26 cellular contexts compared by ENCODE assay signal in the genomic region with DNA sequence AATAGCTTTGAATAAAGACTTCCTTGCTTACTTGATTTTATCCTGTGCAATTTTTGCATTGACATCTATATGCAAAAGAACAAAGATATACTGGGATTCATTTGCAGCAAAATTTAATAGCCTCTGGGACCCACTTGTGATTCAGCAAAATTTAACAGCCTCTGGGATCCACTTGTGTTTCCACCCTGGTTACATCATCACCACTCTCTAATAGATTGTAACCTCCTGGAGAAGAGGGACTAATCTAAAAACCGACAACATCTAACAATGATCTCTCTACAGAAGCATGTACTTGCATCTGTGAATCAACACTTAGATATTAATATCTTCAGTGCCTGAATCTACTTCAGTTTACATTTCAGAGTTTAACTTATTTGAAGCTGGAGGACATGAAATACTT.
A peak's percentile ranks its signal among the peaks of the same experiment; 100 is the strongest.
DNase-seq lines count a peak whose midpoint lies in the region; ATAC-seq and TF ChIP-seq lines count a peak whose summit lies in the region.
"Had no signal": no experiment of that assay in that cellular context is flagged by ENCODE, and none has a peak within 500 bp of the region (broad histone marks: within the 10 kb centered on the region; RNA-seq: fewer than 3 reads in every experiment).

No MANE protein-coding gene starts in this region.

- no peak for ATAC-seq in foreskin keratinocyte
- ATAC-seq: HCT116, PC-3 had no signal

- no peak overlapping the region for H3K4me2 ChIP-seq in mammary epithelial cell (ENCODE audit: insufficient read depth, low read depth, low read length)

- intact Hi-C loops in mammary epithelial cell (cut with micrococcal nuclease) = no loop called here
- intact Hi-C loops in MCF 10A (cut with micrococcal nuclease) = no loop called here

- peaks cover 21% of the 10 kb centered on the region for H3K4me1 ChIP-seq in mammary epithelial cell (ENCODE audit: insufficient read depth, low read length)
- no peaks in the 10 kb centered on the region for H3K4me1 ChIP-seq in foreskin keratinocyte
- H3K4me1 ChIP-seq: BE2C had no signal

- H3K36me3 ChIP-seq in mammary epithelial cell (ENCODE audit: insufficient read depth, low read length) = no peaks in the 10 kb centered on the region
- no peaks in the 10 kb centered on the region for H3K36me3 ChIP-seq in brain microvascular endothelial cell (replicated peaks)
- H3K36me3 ChIP-seq: BE2C, SJSA1 had no signal

- H3K9ac ChIP-seq in mammary epithelial cell (ENCODE audit: insufficient read depth, low read length) = no peak overlapping the region

- no peaks in the 10 kb centered on the region for H3K27me3 Mint-ChIP-seq in MCF 10A (ENCODE audit: insufficient read depth, unreplicated experiment)
- no peaks in the 10 kb centered on the region for H3K27me3 Mint-ChIP-seq in endothelial cell (ENCODE audit: unreplicated experiment)
- H3K27me3 Mint-ChIP-seq: IgD-negative memory B cell had no signal

- WGBS in mammary epithelial cell (ENCODE audit: low coverage, missing lambda C conversion rate) = 67% methylated on average over 1 of the region's 1 CpG

- POLR2A ChIA-PET in MCF 10A (lab: Yijun Ruan, JAX) = no interaction called here

- dilution Hi-C loops in mammary epithelial cell (cut with HindIII; ENCODE audit: low sequenced_read_pairs) = no loop called here

- no TSS peak for BruUV-seq in mammary epithelial cell (replicated peaks; lab: Mats Ljungman, UMichigan)
- no TSS peak for BruUV-seq in MCF 10A (replicated peaks; lab: Mats Ljungman, UMichigan)

- in situ Hi-C loops in mammary epithelial cell (cut with MboI; ENCODE audit: low sequenced_read_pairs in 2 of 2) = no loop called here
- in situ Hi-C loops in brain microvascular endothelial cell (cut with HindIII; ENCODE audit: low pct_ligation_motif_present, low sequenced_read_pairs) = no loop called here

- CTCF ChIA-PET in mammary epithelial cell (lab: Charles Lee; ENCODE audit: low non-redundant PET) (no interaction called here), MCF 10A (lab: Yijun Ruan, JAX) (no interaction called here)

- H3K36me3 Mint-ChIP-seq in MCF 10A (ENCODE audit: insufficient read depth, unreplicated experiment) = no peaks in the 10 kb centered on the region
- no peaks in the 10 kb centered on the region for H3K36me3 Mint-ChIP-seq in endothelial cell (ENCODE audit: low read depth, unreplicated experiment)
- H3K36me3 Mint-ChIP-seq: CD14-positive monocyte, IgD-negative memory B cell had no signal

- TF ChIP-seq CTCF in mammary epithelial cell (conservative IDR thresholded peaks at IDR 0.05 in 1 of 2, IDR thresholded peaks at IDR 0.05 in 1 of 2; ENCODE audit: extremely low read depth in 1 of 2, insufficient read depth in 1 of 2, low read depth in 1 of 2, low read length in 2 of 2) (no peak), MCF 10A (IDR thresholded peaks at IDR 0.05; ENCODE audit: unreplicated experiment) (no peak), epithelial cell of esophagus (IDR thresholded peaks at IDR 0.05; ENCODE audit: insufficient read depth, low read depth, low read length, missing control alignments) (no peak), foreskin keratinocyte (conservative IDR thresholded peaks at IDR 0.05) (no peak), endothelial cell (IDR thresholded peaks at IDR 0.05; ENCODE audit: unreplicated experiment) (no peak), brain microvascular endothelial cell (IDR thresholded peaks at IDR 0.05; ENCODE audit: low read depth, low read length, missing control alignments) (no peak)

- H3K27ac ChIP-seq in mammary epithelial cell (ENCODE audit: insufficient read depth, low read depth, low read length) = no peak overlapping the region
- no peak overlapping the region for H3K27ac ChIP-seq in foreskin keratinocyte
- H3K27ac ChIP-seq in brain microvascular endothelial cell = no peak overlapping the region
- H3K27ac ChIP-seq: SJSA1 had no signal

- peak overlapping the region; percentile 32 for H2AFZ ChIP-seq in mammary epithelial cell (ENCODE audit: low read depth, low read length)

- no peak for DNase-seq in mammary epithelial cell
- DNase-seq in MCF 10A (ENCODE audit: unreplicated experiment) = no peak
- DNase-seq in epithelial cell of esophagus (ENCODE audit: low read depth) = peak; percentile 54
- peak; percentile 18 to 73 for DNase-seq in foreskin keratinocyte
- DNase-seq in endothelial cell (ENCODE audit: low spot score) = no peak
- DNase-seq in brain microvascular endothelial cell = no peak
- no peak for DNase-seq in ecto neural progenitor cell (ENCODE audit: low spot score)
- no peak for DNase-seq in KG1 (lab: John Stamatoyannopoulos, UW)
- DNase-seq: 8988T; ACHN; BE2C; Calu3; DMS79 treated with DMSO at 0.1 percent for 48 hours; NCI-H1105; NCI-H1436 treated with DMSO at 0.1 percent for 48 hours; NCI-H187 treated with DMSO at 0.1 percent for 48 hours; NCI-H446 treated with DMSO at 0.1 percent for 48 hours; NCI-H526; NCI-H82; NK-92 treated with Interleukin-12 subunit alpha and Interleukin-12 subunit beta, amount 100 ng/mL, for 24 hours; PC-3; Right ventricle myocardium superior had no signal

- no peak overlapping the region for H3K4me3 Mint-ChIP-seq in MCF 10A (ENCODE audit: unreplicated experiment)
- no peak overlapping the region for H3K4me3 Mint-ChIP-seq in endothelial cell (ENCODE audit: unreplicated experiment)
- H3K4me3 Mint-ChIP-seq: CD14-positive monocyte, IgD-negative memory B cell had no signal

- no peak overlapping the region for H3K4me3 ChIP-seq in mammary epithelial cell (replicated peaks in 1 of 3; ENCODE audit: insufficient read depth in 1 of 3, low read depth in 2 of 3, low read length in 3 of 3)
- H3K4me3 ChIP-seq in epithelial cell of esophagus (ENCODE audit: low read length) = no peak overlapping the region
- no peak overlapping the region for H3K4me3 ChIP-seq in brain microvascular endothelial cell (ENCODE audit: low read depth, low read length)
- H3K4me3 ChIP-seq: SJSA1 had no signal

- no peak overlapping the region for H3K27ac Mint-ChIP-seq in MCF 10A (ENCODE audit: low read depth, unreplicated experiment)
- H3K27ac Mint-ChIP-seq in endothelial cell (ENCODE audit: unreplicated experiment) = no peak overlapping the region
- H3K27ac Mint-ChIP-seq: CD14-positive monocyte, IgD-negative memory B cell had no signal

- no peaks in the 10 kb centered on the region for H4K20me1 ChIP-seq in mammary epithelial cell (ENCODE audit: insufficient read depth, low read length)

- no peaks in the 10 kb centered on the region for H3K27me3 ChIP-seq in mammary epithelial cell (ENCODE audit: insufficient read depth, low read length)
- no peaks in the 10 kb centered on the region for H3K27me3 ChIP-seq in foreskin keratinocyte
- H3K27me3 ChIP-seq in brain microvascular endothelial cell (replicated peaks) = no peaks in the 10 kb centered on the region
- H3K27me3 ChIP-seq: BE2C, SJSA1 had no signal

- H3K9me3 ChIP-seq in mammary epithelial cell (replicated peaks; ENCODE audit: insufficient read depth, low read length) = peaks cover 2% of the 10 kb centered on the region
- H3K9me3 ChIP-seq: BE2C, SJSA1 had no signal

- H3K9me3 Mint-ChIP-seq in MCF 10A (ENCODE audit: unreplicated experiment) (peaks cover 6% of the 10 kb centered on the region), endothelial cell (ENCODE audit: unreplicated experiment) (peaks cover 20% of the 10 kb centered on the region)

- H3K4me1 Mint-ChIP-seq in MCF 10A (ENCODE audit: insufficient read depth, unreplicated experiment) (peaks cover 6% of the 10 kb centered on the region), endothelial cell (ENCODE audit: unreplicated experiment) (no peaks in the 10 kb centered on the region)
- H3K4me1 Mint-ChIP-seq: CD14-positive monocyte, IgD-negative memory B cell had no signal

- no peaks in the 10 kb centered on the region for H3K79me2 ChIP-seq in mammary epithelial cell (ENCODE audit: insufficient read depth, low read length)

Comparison
In these comparisons a context has a peak if more than half of its experiments do, and no peak if none do; other contexts are left out.
1. DNase-seq: peak in epithelial cell of esophagus (single experiment) and foreskin keratinocyte (2 of 2); none in mammary epithelial cell (single experiment), MCF 10A (single experiment), endothelial cell (single experiment), brain microvascular endothelial cell (single experiment), ecto neural progenitor cell (single experiment) and KG1 (single experiment).